ENCODE assay signal across 17 cellular contexts in the genomic region with DNA sequence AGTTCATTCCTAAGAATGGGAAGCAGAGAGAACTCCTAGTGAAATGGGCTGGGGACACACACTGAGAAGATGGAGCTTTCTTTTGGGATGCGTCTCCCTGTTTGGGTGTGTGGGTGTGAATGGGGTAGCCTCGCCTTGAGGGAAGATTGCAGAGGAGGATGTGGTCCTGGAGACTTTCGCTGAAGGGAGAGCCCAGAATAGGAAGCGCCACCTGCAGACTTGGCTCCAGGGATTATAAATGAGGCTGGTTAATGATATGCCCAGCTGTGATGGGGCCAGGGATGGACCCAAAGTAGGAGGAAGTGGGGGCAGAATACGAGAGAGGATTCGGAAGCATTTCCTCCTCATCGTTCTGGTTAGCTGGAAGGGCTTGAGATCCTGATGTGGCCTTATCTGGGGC. TPM values are rescaled to one million over a fixed set of nuclear protein-coding genes. Genes with fewer than 3 reads are reported as not detected.
DNase-seq lines count a peak whose midpoint lies in the region; ATAC-seq, FAIRE-seq and TF ChIP-seq lines count a peak whose summit lies in the region.
"Had no signal": no experiment of that assay in that cellular context is flagged by ENCODE, and none has a peak within 500 bp of the region (broad histone marks: within the 10 kb centered on the region; RNA-seq: fewer than 3 reads in every experiment).

No MANE protein-coding gene starts in this region.

- H3K36me3 Mint-ChIP-seq in natural killer cell, result no peaks in the 10 kb centered on the region
- no peaks in the 10 kb centered on the region for H3K36me3 Mint-ChIP-seq in natural killer cell treated with Interleukin-12 subunit alpha and Interleukin-12 subunit beta and Interleukin-15 and Interleukin-18, amount 100 ng/mL, for 72 hours
- H3K36me3 Mint-ChIP-seq in T-cell, result peaks cover 2% of the 10 kb centered on the region
- H3K36me3 Mint-ChIP-seq in memory B cell, result peaks cover 16% of the 10 kb centered on the region

- no peak for TF ChIP-seq POLR2A in GM12892 (IDR thresholded peaks at IDR 0.05; ENCODE audit: low read depth, low read length)

- POLR2A ChIA-PET in T-cell (lab: Charles Lee), result interaction anchor here in 1 of 2 donors (0.6 kb wide), 1 partner anchor 29 kb away, joined by 3 read pairs; no protein-coding TSS in a partner anchor

- no peak for FAIRE-seq in GM12892 (lab: Jason Lieb, UNC)
- FAIRE-seq: endothelial cell of umbilical vein, G401.6 had no signal

- CTCF ChIA-PET in T-cell (lab: Charles Lee), result interaction anchor here in 1 of 2 donors (1.6 kb wide), 1 partner anchor 38 kb away, joined by 13 read pairs; no protein-coding TSS in a partner anchor

- H3K4me3 Mint-ChIP-seq in natural killer cell (no peak overlapping the region), T-cell (no peak overlapping the region), memory B cell (no peak overlapping the region)
- H3K4me3 Mint-ChIP-seq in natural killer cell treated with Interleukin-12 subunit alpha and Interleukin-12 subunit beta and Interleukin-15 and Interleukin-18, amount 100 ng/mL, for 72 hours, result no peak overlapping the region
- H3K4me3 Mint-ChIP-seq: activated naive CD4-positive, alpha-beta T cell treated with anti-CD3 and anti-CD28 coated beads, Interleukin-2, amount 50 U/mL, for 24 hours had no signal

- DNase-seq in natural killer cell, result no peak
- no peak for DNase-seq in natural killer cell treated with Interleukin-12 subunit alpha and Interleukin-12 subunit beta and Interleukin-15 and Interleukin-18, amount 100 ng/mL, for 72 hours (ENCODE audit: low spot score)
- DNase-seq in T-cell, result no peak
- DNase-seq in memory B cell (ENCODE audit: low spot score in 2 of 2), result no peak
- DNase-seq in GM12892 (ENCODE audit: insufficient read length), result no peak
- no peak for DNase-seq in DMS153 (lab: John Stamatoyannopoulos, UW)
- DNase-seq: activated CD4-positive, alpha-beta T cell treated with anti-CD3 and anti-CD28 coated beads, Interleukin-2, amount 50 U/mL, for 1 hour; activated T-cell treated with anti-CD3 and anti-CD28 coated beads for 4 hours; left colon; NCI-H187; stimulated activated CD4-positive, alpha-beta T cell treated with anti-CD3 and anti-CD28 coated beads, Interleukin-1b, Interleukin-23, amount 100 ng/mL, for 48 hours had no signal

- ATAC-seq in natural killer cell (no peak), T-cell (replicated peaks in 1 of 4) (no peak), memory B cell (ENCODE audit: low read depth) (no peak), GM21360 (IDR thresholded peaks at IDR 0.05; ENCODE audit: unreplicated experiment) (no peak)
- no peak for ATAC-seq in natural killer cell treated with Interleukin-12 subunit alpha and Interleukin-12 subunit beta and Interleukin-15 and Interleukin-18, amount 100 ng/mL, for 72 hours
- ATAC-seq: left colon, mucosa of descending colon, sciatic nerve had no signal

- H3K27ac Mint-ChIP-seq in natural killer cell, result peak overlapping the region; percentile 78 to 85
- peak overlapping the region in 1 of 2 donors; percentile 13 for H3K27ac Mint-ChIP-seq in natural killer cell treated with Interleukin-12 subunit alpha and Interleukin-12 subunit beta and Interleukin-15 and Interleukin-18, amount 100 ng/mL, for 72 hours
- H3K27ac Mint-ChIP-seq in T-cell, result peak overlapping the region; percentile 25 to 29
- H3K27ac Mint-ChIP-seq in memory B cell, result peak overlapping the region; percentile 94
- H3K27ac Mint-ChIP-seq: activated naive CD4-positive, alpha-beta T cell treated with anti-CD3 and anti-CD28 coated beads, Interleukin-2, amount 50 U/mL, for 24 hours had no signal

- intact Hi-C loops in natural killer cell (cut with micrococcal nuclease), result no loop called here

- H3K4me1 Mint-ChIP-seq in natural killer cell (peaks cover 34 to 49% of the 10 kb centered on the region in 2 donors), T-cell (peaks cover 35 to 42% (median 38%) of the 10 kb centered on the region in 3 donors), memory B cell (peaks cover 47% of the 10 kb centered on the region)
- peaks cover 21 to 35% of the 10 kb centered on the region in 2 donors for H3K4me1 Mint-ChIP-seq in natural killer cell treated with Interleukin-12 subunit alpha and Interleukin-12 subunit beta and Interleukin-15 and Interleukin-18, amount 100 ng/mL, for 72 hours (ENCODE audit: low read depth in 2 of 2)

- H3K9me3 Mint-ChIP-seq in natural killer cell (no peaks in the 10 kb centered on the region), T-cell (no peaks in the 10 kb centered on the region), memory B cell (no peaks in the 10 kb centered on the region)
- H3K9me3 Mint-ChIP-seq in natural killer cell treated with Interleukin-12 subunit alpha and Interleukin-12 subunit beta and Interleukin-15 and Interleukin-18, amount 100 ng/mL, for 72 hours, result no peaks in the 10 kb centered on the region
- H3K9me3 Mint-ChIP-seq: activated naive CD4-positive, alpha-beta T cell treated with anti-CD3 and anti-CD28 coated beads, Interleukin-2, amount 50 U/mL, for 24 hours had no signal

- no peak for TF ChIP-seq CTCF in natural killer cell (IDR thresholded peaks at IDR 0.05)

- H3K27me3 Mint-ChIP-seq in natural killer cell (ENCODE audit: low read depth in 2 of 2) (no peaks in the 10 kb centered on the region), T-cell (no peaks in the 10 kb centered on the region), memory B cell (no peaks in the 10 kb centered on the region)
- H3K27me3 Mint-ChIP-seq in natural killer cell treated with Interleukin-12 subunit alpha and Interleukin-12 subunit beta and Interleukin-15 and Interleukin-18, amount 100 ng/mL, for 72 hours, result no peaks in the 10 kb centered on the region
- H3K27me3 Mint-ChIP-seq: activated naive CD4-positive, alpha-beta T cell treated with anti-CD3 and anti-CD28 coated beads, Interleukin-2, amount 50 U/mL, for 24 hours had no signal

RNA-seq across cellular contexts. Expression of gene RELT, which starts 13.7 kb away (rescaled TPM):
- total RNA-seq in natural killer cell (100 to 1,000 TPM; 132 to 264 (median 151) TPM), T-cell (100 to 1,000 TPM in 1 of 5 donors, 10 to 100 TPM in 4; 15.6 to 113 (median 19.9) TPM)
- total RNA-seq in natural killer cell treated with Interleukin-12 subunit alpha and Interleukin-12 subunit beta and Interleukin-15 and Interleukin-18, amount 100 ng/mL, for 72 hours, result 10 to 100 TPM; 46.5 to 58.0 TPM
- polyA plus RNA-seq in GM12892 (2012; ENCODE audit: missing spikeins), result 12.6 TPM
